1 cellular context compared by ENCODE assay signal in the genomic region with DNA sequence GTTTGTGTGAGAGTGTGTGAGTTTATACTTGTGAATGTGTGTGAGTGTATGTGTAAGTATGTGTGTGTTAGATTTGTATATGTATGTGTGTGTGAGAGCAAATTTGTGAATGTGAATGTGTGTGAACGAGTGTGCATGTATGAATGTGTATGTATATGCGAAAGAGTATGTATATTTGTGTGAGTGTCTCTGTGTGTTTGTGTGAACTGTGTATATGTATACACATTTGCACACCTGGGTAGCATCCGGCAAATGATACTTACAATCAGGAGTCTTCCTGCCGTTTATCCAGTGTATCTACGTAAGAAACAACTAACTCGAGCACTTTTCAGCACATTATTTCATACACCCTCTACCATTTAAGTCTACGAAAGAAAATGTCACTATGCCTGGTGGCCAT.
TF ChIP-seq lines count a peak whose summit lies in the region.

No MANE protein-coding gene starts in this region.

TF ChIP-seq in IMR-90, 13 proteins besides CTCF, POLR2A, EP300 and RAD21:
- TF ChIP-seq FOS (IDR thresholded peaks at IDR 0.05; ENCODE audit: low read depth, low read length) = no peak
- TF ChIP-seq, protein P1, sequence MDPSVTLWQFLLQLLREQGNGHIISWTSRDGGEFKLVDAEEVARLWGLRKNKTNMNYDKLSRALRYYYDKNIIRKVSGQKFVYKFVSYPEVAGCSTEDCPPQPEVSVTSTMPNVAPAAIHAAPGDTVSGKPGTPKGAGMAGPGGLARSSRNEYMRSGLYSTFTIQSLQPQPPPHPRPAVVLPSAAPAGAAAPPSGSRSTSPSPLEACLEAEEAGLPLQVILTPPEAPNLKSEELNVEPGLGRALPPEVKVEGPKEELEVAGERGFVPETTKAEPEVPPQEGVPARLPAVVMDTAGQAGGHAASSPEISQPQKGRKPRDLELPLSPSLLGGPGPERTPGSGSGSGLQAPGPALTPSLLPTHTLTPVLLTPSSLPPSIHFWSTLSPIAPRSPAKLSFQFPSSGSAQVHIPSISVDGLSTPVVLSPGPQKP (IDR thresholded peaks at IDR 0.05; ENCODE audit: borderline replicate concordance, low read depth, low read length) = no peak
- TF ChIP-seq CHD1 (IDR thresholded peaks at IDR 0.05; ENCODE audit: low read depth, low read length) = no peak
- TF ChIP-seq BHLHE40 (IDR thresholded peaks at IDR 0.05; ENCODE audit: low read depth, low read length) = no peak
- no peak for TF ChIP-seq NFE2L2 (IDR thresholded peaks at IDR 0.05; ENCODE audit: low read depth, low read length)
- no peak for TF ChIP-seq MAFK (IDR thresholded peaks at IDR 0.05; ENCODE audit: low read depth, low read length)
- no peak for TF ChIP-seq RFX5 (IDR thresholded peaks at IDR 0.05; ENCODE audit: low read depth, low read length)
- TF ChIP-seq MXI1 (IDR thresholded peaks at IDR 0.05; ENCODE audit: borderline replicate concordance, low read depth, low read length) = no peak
- TF ChIP-seq, protein P2, sequence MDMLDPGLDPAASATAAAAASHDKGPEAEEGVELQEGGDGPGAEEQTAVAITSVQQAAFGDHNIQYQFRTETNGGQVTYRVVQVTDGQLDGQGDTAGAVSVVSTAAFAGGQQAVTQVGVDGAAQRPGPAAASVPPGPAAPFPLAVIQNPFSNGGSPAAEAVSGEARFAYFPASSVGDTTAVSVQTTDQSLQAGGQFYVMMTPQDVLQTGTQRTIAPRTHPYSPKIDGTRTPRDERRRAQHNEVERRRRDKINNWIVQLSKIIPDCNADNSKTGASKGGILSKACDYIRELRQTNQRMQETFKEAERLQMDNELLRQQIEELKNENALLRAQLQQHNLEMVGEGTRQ (IDR thresholded peaks at IDR 0.05; ENCODE audit: low read depth, low read length) = no peak
- no peak for TF ChIP-seq SMC3 (IDR thresholded peaks at IDR 0.05; ENCODE audit: low read depth, low read length)
- TF ChIP-seq RCOR1 (IDR thresholded peaks at IDR 0.05; ENCODE audit: insufficient replicate concordance, low read length) = no peak
- no peak for TF ChIP-seq CEBPB (IDR thresholded peaks at IDR 0.05; ENCODE audit: low read depth, low read length)
- no peak for TF ChIP-seq MAZ (IDR thresholded peaks at IDR 0.05; ENCODE audit: borderline replicate concordance, low read depth, low read length)
